In the genomic region with DNA sequence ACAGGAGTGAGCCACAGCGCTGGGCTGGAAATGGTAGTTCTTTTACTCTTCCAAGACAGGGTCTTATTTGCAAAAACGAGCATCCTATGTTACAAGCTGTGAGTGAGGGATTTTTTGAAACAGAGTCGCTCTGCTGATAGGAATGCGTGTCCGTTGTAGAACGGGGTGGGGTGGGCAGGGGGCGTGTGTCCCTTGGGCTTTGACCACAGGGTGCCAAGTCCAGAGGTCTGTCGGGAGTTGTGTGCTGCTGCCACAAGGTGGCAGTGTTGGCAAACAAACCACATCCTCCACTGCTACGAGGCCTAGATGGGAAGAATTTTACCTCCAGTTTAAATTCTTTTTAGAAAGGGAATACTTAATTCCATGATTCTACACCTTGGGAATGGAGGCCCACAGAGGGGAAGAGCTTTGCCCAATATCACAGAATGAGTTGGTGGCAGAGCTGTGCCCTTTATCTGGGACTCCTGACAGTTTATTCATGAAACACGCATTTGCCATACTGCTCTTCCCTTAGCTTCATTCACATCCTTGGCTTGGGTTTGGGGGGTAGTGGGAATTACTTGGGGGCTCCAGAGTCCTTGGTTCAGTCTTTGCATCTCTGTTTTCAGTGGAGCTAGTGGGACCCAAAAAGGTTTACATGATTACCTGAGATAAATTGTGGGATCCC, we compare ENCODE assay signal across 8 cellular contexts. TPM values are rescaled to one million over a fixed set of nuclear protein-coding genes. Genes with fewer than 3 reads are reported as not detected.
DNase-seq lines count a peak whose midpoint lies in the region; ATAC-seq and TF ChIP-seq lines count a peak whose summit lies in the region.

No MANE protein-coding gene starts in this region.

- no peak overlapping the region for H3K4me2 ChIP-seq in DOHH2 (ENCODE audit: low read length)

- DNase-seq in LoVo (ENCODE audit: low spot score) (peak; percentile 68), SK-N-DZ (ENCODE audit: low spot score) (peak; percentile 76), glomerular visceral epithelial cell (ENCODE audit: extremely low spot score) (peak; percentile 84), pons (ENCODE audit: low spot score) (peak; percentile 75), uterus (peak; percentile 69 to 74)
- peak; percentile 37 for DNase-seq in activated gamma-delta T cell treated with anti-CD3 and anti-CD28 coated beads, Interleukin-2, amount 50 U/mL, for 16 hours (ENCODE audit: low read depth)

- H3K9me3 ChIP-seq in DOHH2 (ENCODE audit: control insufficient read depth, insufficient read depth, low read length): no peaks in the 10 kb centered on the region
- no peaks in the 10 kb centered on the region for H3K9me3 ChIP-seq in uterus

- H4K20me1 ChIP-seq in DOHH2 (ENCODE audit: control insufficient read depth, insufficient read depth, low read depth, low read length): no peaks in the 10 kb centered on the region

- no peaks in the 10 kb centered on the region for H3F3A ChIP-seq in DOHH2 (ENCODE audit: control insufficient read depth, insufficient read depth)

- no peak overlapping the region for H3K27ac ChIP-seq in DOHH2 (ENCODE audit: low read depth, low read length)
- H3K27ac ChIP-seq in uterus: no peak overlapping the region

- TF ChIP-seq CTCF in DOHH2 (IDR thresholded peaks at IDR 0.05; ENCODE audit: low read depth, low read length, poor library complexity, severe bottlenecking) (peak; percentile 84), uterus (IDR thresholded peaks at IDR 0.05) (peak; percentile 93 to 95 (median 94))

- intact Hi-C loops in uterus (cut with DNase I; ENCODE audit: low total_unique reads): loop anchor here (2.0 to 10.0 kb wide), 2 partner anchors 100 to 178 kb away; partner anchors contain the start of gene SOST

- H3K9me2 ChIP-seq in DOHH2 (replicated peaks; ENCODE audit: control insufficient read depth, low read length): no peaks in the 10 kb centered on the region

- no peak for ATAC-seq in GM21367 (IDR thresholded peaks at IDR 0.05; ENCODE audit: unreplicated experiment)

- no peak for TF ChIP-seq POLR2A in uterus (IDR thresholded peaks at IDR 0.05)

- H3K4me1 ChIP-seq in DOHH2 (ENCODE audit: control insufficient read depth, low read length): peaks cover 10% of the 10 kb centered on the region
- peaks cover 0 to 4% of the 10 kb centered on the region in 2 donors for H3K4me1 ChIP-seq in uterus

- H3K4me3 ChIP-seq in DOHH2 (ENCODE audit: low read length) (no peak overlapping the region), uterus (no peak overlapping the region)

- H3K79me2 ChIP-seq in DOHH2 (ENCODE audit: control insufficient read depth, low read length): no peaks in the 10 kb centered on the region

- H3K36me3 ChIP-seq in DOHH2 (ENCODE audit: control insufficient read depth, low read length) (no peaks in the 10 kb centered on the region), uterus (no peaks in the 10 kb centered on the region)

- H3K27me3 ChIP-seq in DOHH2 (ENCODE audit: control insufficient read depth, low read length) (peaks cover 12% of the 10 kb centered on the region), uterus (no peaks in the 10 kb centered on the region)

RNA-seq across cellular contexts. Expression of gene ETV4, which starts 30.6 kb away (rescaled TPM):
- polyA plus RNA-seq in SK-N-DZ (2014; cell fraction: cytosol; rRNA removed): not detected in 2 replicates
- not detected in 2 replicates for polyA plus RNA-seq in SK-N-DZ (2014; cell fraction: nucleus; rRNA removed)
- total RNA-seq in uterus: 1 to 10 TPM in 2 of 4 donors, under 1 TPM in 1, not detected in 1; 0.51 to 2.8 (median 2.1) TPM
